In the genomic region with DNA sequence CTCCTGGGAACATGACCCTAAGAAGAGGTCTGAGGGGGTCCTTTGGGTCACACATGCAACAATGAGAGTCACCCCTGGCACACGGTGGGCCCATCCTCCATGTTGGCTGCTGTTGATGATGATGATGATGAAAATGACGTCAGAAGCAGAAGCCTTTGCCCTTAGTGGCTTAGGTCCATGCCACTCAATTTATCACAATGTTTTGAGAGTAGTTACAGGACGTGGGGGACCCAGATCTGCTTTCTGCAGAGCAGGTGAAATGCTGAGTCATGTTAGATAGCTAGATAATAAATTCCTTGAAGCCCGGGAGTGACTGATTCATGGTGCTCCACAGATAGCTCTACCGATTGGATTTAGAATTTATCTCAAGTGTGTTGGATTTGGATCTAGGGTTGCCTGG, we compare ENCODE assay signal across 2 cellular contexts.
TF ChIP-seq lines count a peak whose summit lies in the region.

No MANE protein-coding gene starts in this region.

TF ChIP-seq in IMR-90, 13 proteins besides CTCF, POLR2A, EP300 and RAD21:
- TF ChIP-seq SMC3 (IDR thresholded peaks at IDR 0.05; ENCODE audit: low read depth, low read length) (no peak), NFE2L2 (IDR thresholded peaks at IDR 0.05; ENCODE audit: low read depth, low read length) (peak; percentile 84), BHLHE40 (IDR thresholded peaks at IDR 0.05; ENCODE audit: low read depth, low read length) (no peak), CEBPB (IDR thresholded peaks at IDR 0.05; ENCODE audit: low read depth, low read length) (no peak), MAFK (IDR thresholded peaks at IDR 0.05; ENCODE audit: low read depth, low read length) (peak; percentile 29; the same call in 1 of the 2 replicates), FOS (IDR thresholded peaks at IDR 0.05; ENCODE audit: low read depth, low read length) (no peak)

TF ChIP-seq in K562, 482 proteins besides CTCF, POLR2A, EP300 and RAD21 (continues in another document):
- TF ChIP-seq LCOR (CRISPR knock-in tag; IDR thresholded peaks at IDR 0.05) = no peak
- no peak for TF ChIP-seq POLR2AphosphoS2 (IDR thresholded peaks at IDR 0.05; ENCODE audit: low read length)
- TF ChIP-seq RBM14 (IDR thresholded peaks at IDR 0.05; ENCODE audit: borderline replicate concordance, insufficient read depth, low read depth, low read length) = no peak
- TF ChIP-seq ZNF224 (CRISPR knock-in tag; IDR thresholded peaks at IDR 0.05) = no peak
- TF ChIP-seq NR1H2 (CRISPR knock-in tag; IDR thresholded peaks at IDR 0.05) = no peak
- peak; percentile 92 for TF ChIP-seq BACH1 (tag; IDR thresholded peaks at IDR 0.05)
- TF ChIP-seq ELF1 (tag; IDR thresholded peaks at IDR 0.05) = no peak
- TF ChIP-seq NFE2L1 (tag; IDR thresholded peaks at IDR 0.05; ENCODE audit: borderline replicate concordance, low read depth) = peak; percentile 80
- TF ChIP-seq ZNF512 (tag; IDR thresholded peaks at IDR 0.05) = no peak
- no peak for TF ChIP-seq RERE (CRISPR knock-in tag; IDR thresholded peaks at IDR 0.05; ENCODE audit: borderline replicate concordance)
- no peak for TF ChIP-seq DDX20 (tag; IDR thresholded peaks at IDR 0.05; ENCODE audit: low read depth)
- no peak for TF ChIP-seq SP1 (CRISPR knock-in tag; IDR thresholded peaks at IDR 0.05)
- TF ChIP-seq TEAD4 (IDR thresholded peaks at IDR 0.05; ENCODE audit: low read length) = no peak
- TF ChIP-seq TEAD4 (CRISPR knock-in tag; IDR thresholded peaks at IDR 0.05; ENCODE audit: borderline replicate concordance) = no peak
- no peak for TF ChIP-seq SMARCB1 (IDR thresholded peaks at IDR 0.05; ENCODE audit: insufficient read length, low read depth)
- no peak for TF ChIP-seq GABPA (tag; conservative IDR thresholded peaks at IDR 0.05; ENCODE audit: low read depth)
- TF ChIP-seq ZBTB12 (CRISPR knock-in tag; IDR thresholded peaks at IDR 0.05) = no peak
- TF ChIP-seq SRSF1 (IDR thresholded peaks at IDR 0.05; ENCODE audit: low read depth, low read length) = no peak
- no peak for TF ChIP-seq TAL1 (IDR thresholded peaks at IDR 0.05)
- peak; percentile 91 for TF ChIP-seq MAFF (IDR thresholded peaks at IDR 0.05; ENCODE audit: low read length)
- TF ChIP-seq, protein P1, sequence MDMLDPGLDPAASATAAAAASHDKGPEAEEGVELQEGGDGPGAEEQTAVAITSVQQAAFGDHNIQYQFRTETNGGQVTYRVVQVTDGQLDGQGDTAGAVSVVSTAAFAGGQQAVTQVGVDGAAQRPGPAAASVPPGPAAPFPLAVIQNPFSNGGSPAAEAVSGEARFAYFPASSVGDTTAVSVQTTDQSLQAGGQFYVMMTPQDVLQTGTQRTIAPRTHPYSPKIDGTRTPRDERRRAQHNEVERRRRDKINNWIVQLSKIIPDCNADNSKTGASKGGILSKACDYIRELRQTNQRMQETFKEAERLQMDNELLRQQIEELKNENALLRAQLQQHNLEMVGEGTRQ (CRISPR knock-in tag; IDR thresholded peaks at IDR 0.05) = no peak
- no peak for TF ChIP-seq ZNF57 (CRISPR knock-in tag; IDR thresholded peaks at IDR 0.05)
- TF ChIP-seq, protein P2, sequence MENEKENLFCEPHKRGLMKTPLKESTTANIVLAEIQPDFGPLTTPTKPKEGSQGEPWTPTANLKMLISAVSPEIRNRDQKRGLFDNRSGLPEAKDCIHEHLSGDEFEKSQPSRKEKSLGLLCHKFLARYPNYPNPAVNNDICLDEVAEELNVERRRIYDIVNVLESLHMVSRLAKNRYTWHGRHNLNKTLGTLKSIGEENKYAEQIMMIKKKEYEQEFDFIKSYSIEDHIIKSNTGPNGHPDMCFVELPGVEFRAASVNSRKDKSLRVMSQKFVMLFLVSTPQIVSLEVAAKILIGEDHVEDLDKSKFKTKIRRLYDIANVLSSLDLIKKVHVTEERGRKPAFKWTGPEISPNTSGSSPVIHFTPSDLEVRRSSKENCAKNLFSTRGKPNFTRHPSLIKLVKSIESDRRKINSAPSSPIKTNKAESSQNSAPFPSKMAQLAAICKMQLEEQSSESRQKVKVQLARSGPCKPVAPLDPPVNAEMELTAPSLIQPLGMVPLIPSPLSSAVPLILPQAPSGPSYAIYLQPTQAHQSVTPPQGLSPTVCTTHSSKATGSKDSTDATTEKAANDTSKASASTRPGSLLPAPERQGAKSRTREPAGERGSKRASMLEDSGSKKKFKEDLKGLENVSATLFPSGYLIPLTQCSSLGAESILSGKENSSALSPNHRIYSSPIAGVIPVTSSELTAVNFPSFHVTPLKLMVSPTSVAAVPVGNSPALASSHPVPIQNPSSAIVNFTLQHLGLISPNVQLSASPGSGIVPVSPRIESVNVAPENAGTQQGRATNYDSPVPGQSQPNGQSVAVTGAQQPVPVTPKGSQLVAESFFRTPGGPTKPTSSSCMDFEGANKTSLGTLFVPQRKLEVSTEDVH (IDR thresholded peaks at IDR 0.05; ENCODE audit: low read depth, partially characterized antibody) = no peak
- no peak for TF ChIP-seq SREBF2 (CRISPR knock-in tag; IDR thresholded peaks at IDR 0.05)
- no peak for TF ChIP-seq HOXB6 (CRISPR knock-in tag; IDR thresholded peaks at IDR 0.05; ENCODE audit: borderline replicate concordance)
- no peak for TF ChIP-seq RFX5 (IDR thresholded peaks at IDR 0.05; ENCODE audit: low read depth, low read length)
- TF ChIP-seq ZNF133 (CRISPR knock-in tag; IDR thresholded peaks at IDR 0.05) = no peak
- TF ChIP-seq, protein P3, sequence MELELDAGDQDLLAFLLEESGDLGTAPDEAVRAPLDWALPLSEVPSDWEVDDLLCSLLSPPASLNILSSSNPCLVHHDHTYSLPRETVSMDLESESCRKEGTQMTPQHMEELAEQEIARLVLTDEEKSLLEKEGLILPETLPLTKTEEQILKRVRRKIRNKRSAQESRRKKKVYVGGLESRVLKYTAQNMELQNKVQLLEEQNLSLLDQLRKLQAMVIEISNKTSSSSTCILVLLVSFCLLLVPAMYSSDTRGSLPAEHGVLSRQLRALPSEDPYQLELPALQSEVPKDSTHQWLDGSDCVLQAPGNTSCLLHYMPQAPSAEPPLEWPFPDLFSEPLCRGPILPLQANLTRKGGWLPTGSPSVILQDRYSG (tag; conservative IDR thresholded peaks at IDR 0.05; ENCODE audit: low read depth) = no peak
- TF ChIP-seq CCNT2 (IDR thresholded peaks at IDR 0.05; ENCODE audit: borderline replicate concordance, extremely low read depth, insufficient read length, low read depth, low read length) = no peak
- TF ChIP-seq FOS (IDR thresholded peaks at IDR 0.05; ENCODE audit: extremely low read depth, insufficient read length) = no peak
- peak; percentile 91 for TF ChIP-seq CREM (IDR thresholded peaks at IDR 0.05; ENCODE audit: low read depth)
- TF ChIP-seq HNRNPL (IDR thresholded peaks at IDR 0.05; ENCODE audit: low read depth, low read length) = no peak
- TF ChIP-seq JUND (IDR thresholded peaks at IDR 0.05; ENCODE audit: borderline replicate concordance, low read depth, low read length) = peak; percentile 50; the same call in 1 of the 2 replicates
- TF ChIP-seq JUND (tag; IDR thresholded peaks at IDR 0.05; ENCODE audit: borderline replicate concordance, low read depth, low read length) = no peak; the same call in 2 of the 3 replicates
- no peak for TF ChIP-seq NFIX (CRISPR knock-in tag; IDR thresholded peaks at IDR 0.05; ENCODE audit: low read depth)
- TF ChIP-seq CREB1 (IDR thresholded peaks at IDR 0.05) = peak; percentile 74
- no peak; the same call in 1 of the 2 replicates for TF ChIP-seq CREB1 (CRISPR knock-in tag; IDR thresholded peaks at IDR 0.05)
- TF ChIP-seq MAFK (IDR thresholded peaks at IDR 0.05; ENCODE audit: low read length) = peak; percentile 84; the same call in 1 of the 2 replicates
- TF ChIP-seq POLR2G (IDR thresholded peaks at IDR 0.05; ENCODE audit: low read depth, low read length) = no peak
- TF ChIP-seq MYC (IDR thresholded peaks at IDR 0.05; ENCODE audit: low read depth, low read length) = no peak
- TF ChIP-seq MYC (CRISPR knock-in tag; IDR thresholded peaks at IDR 0.05; ENCODE audit: borderline replicate concordance, low read depth) = no peak
- TF ChIP-seq BRD9 (IDR thresholded peaks at IDR 0.05; ENCODE audit: low read depth, partially characterized antibody) = no peak
- TF ChIP-seq GATA2 (CRISPR knock-in tag; IDR thresholded peaks at IDR 0.05) = no peak
- TF ChIP-seq ZNF316 (IDR thresholded peaks at IDR 0.05) = peak; percentile 92
- TF ChIP-seq MYBL2 (IDR thresholded peaks at IDR 0.05; ENCODE audit: low read depth) = no peak
- TF ChIP-seq MYBL2 (CRISPR knock-in tag; IDR thresholded peaks at IDR 0.05; ENCODE audit: borderline replicate concordance) = no peak
- TF ChIP-seq RFX1 (IDR thresholded peaks at IDR 0.05) = no peak
- no peak for TF ChIP-seq ZNF3 (CRISPR knock-in tag; IDR thresholded peaks at IDR 0.05)
- TF ChIP-seq, protein P4, sequence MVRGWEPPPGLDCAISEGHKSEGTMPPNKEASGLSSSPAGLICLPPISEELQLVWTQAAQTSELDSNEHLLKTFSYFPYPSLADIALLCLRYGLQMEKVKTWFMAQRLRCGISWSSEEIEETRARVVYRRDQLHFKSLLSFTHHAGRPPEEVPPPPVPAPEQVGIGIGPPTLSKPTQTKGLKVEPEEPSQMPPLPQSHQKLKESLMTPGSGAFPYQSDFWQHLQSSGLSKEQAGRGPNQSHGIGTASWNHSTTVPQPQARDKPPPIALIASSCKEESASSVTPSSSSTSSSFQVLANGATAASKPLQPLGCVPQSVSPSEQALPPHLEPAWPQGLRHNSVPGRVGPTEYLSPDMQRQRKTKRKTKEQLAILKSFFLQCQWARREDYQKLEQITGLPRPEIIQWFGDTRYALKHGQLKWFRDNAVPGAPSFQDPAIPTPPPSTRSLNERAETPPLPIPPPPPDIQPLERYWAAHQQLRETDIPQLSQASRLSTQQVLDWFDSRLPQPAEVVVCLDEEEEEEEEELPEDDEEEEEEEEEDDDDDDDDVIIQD (CRISPR knock-in tag; IDR thresholded peaks at IDR 0.05) = no peak
- no peak for TF ChIP-seq NFXL1 (CRISPR knock-in tag; IDR thresholded peaks at IDR 0.05)
- TF ChIP-seq ZNF280A (IDR thresholded peaks at IDR 0.05; ENCODE audit: low read depth, partially characterized antibody) = no peak
- TF ChIP-seq ESRRB (CRISPR knock-in tag; IDR thresholded peaks at IDR 0.05; ENCODE audit: borderline replicate concordance) = no peak
- no peak for TF ChIP-seq NBN (IDR thresholded peaks at IDR 0.05; ENCODE audit: low read depth)
- no peak for TF ChIP-seq ZNF589 (CRISPR knock-in tag; IDR thresholded peaks at IDR 0.05; ENCODE audit: low read depth)
